33 cellular contexts compared by ENCODE assay signal in genomic region chr14:23629204-23629603, GRCh38. TPM values are rescaled to one million over a fixed set of nuclear protein-coding genes. Genes with fewer than 3 reads are reported as not detected.
"Had no signal": no experiment of that assay in that cellular context is flagged by ENCODE, and none has a peak within 500 bp of the region (broad histone marks: within the 10 kb centered on the region; RNA-seq: fewer than 3 reads in every experiment).

No MANE protein-coding gene starts in this region.

- H3K79me2 ChIP-seq: parathyroid adenoma had no signal

- H3K27me3 ChIP-seq: neural progenitor cell, ovary, spleen, suprapubic skin, testis, tibial artery, transverse colon, upper lobe of left lung, vagina had no signal

- H3K4me3 ChIP-seq: neural progenitor cell, ovary, psoas muscle, skin epidermis, smooth muscle cell, spleen, suprapubic skin, testis, tibial artery, transverse colon, upper lobe of left lung, vagina had no signal

- H3K4me1 ChIP-seq: neural progenitor cell, psoas muscle had no signal

- ATAC-seq: naive thymus-derived CD4-positive, alpha-beta T cell; natural killer cell; psoas muscle; right cardiac atrium; sciatic nerve; stimulated activated memory B cell treated with anti-CD40 and anti-IgM and Interleukin-4, amounts not matched to agents 10 μg/mL and 1 μg/mL and 100 μg/mL, for 72 hours; stimulated activated naive CD8-positive, alpha-beta T cell treated with anti-CD3 and anti-CD28 coated beads, Interleukin-15, amount 100 ng/mL, for 72 hours; stimulated activated naive CD8-positive, alpha-beta T cell treated with anti-CD3 and anti-CD28 coated beads, Interleukin-15, Interleukin-2, amounts not matched to agents 100 U/mL and 50 U/mL, for 24 hours had no signal

- DNase-seq: naive thymus-derived CD4-positive, alpha-beta T cell; natural killer cell; occipital lobe; ovary; posterior cingulate gyrus; psoas muscle; right cardiac atrium; spleen; stimulated activated CD4-positive, alpha-beta T cell treated with anti-CD3 and anti-CD28 coated beads, Interleukin-12 subunit alpha, Interleukin-12 subunit beta, amount 100 ng/mL, for 4 hours; stimulated activated CD4-positive, alpha-beta T cell treated with anti-CD3 and anti-CD28 coated beads, Interleukin-1b, Interleukin-23, amount 100 ng/mL, for 48 hours; stimulated activated CD4-positive, alpha-beta T cell treated with anti-CD3 and anti-CD28 coated beads, Interleukin-4, amount 100 ng/mL, for 1 hour; stimulated activated CD4-positive, alpha-beta T cell treated with anti-CD3 and anti-CD28 coated beads, Interleukin-4, amount 100 ng/mL, for 4 hours; stimulated activated CD8-positive, alpha-beta memory T cell treated with anti-CD3 and anti-CD28 coated beads, Interleukin-4, amount 100 ng/mL, for 48 hours; stimulated activated naive CD4-positive, alpha-beta T cell; stimulated activated naive CD8-positive, alpha-beta T cell treated with anti-CD3 and anti-CD28 coated beads, Interleukin-15, amount 100 ng/mL, for 72 hours; stimulated activated naive CD8-positive, alpha-beta T cell treated with anti-CD3 and anti-CD28 coated beads, Interleukin-15, Interleukin-2, amounts not matched to agents 100 U/mL and 50 U/mL, for 24 hours; substantia nigra; testis; tibial artery; transverse colon; upper lobe of left lung had no signal

- H3K4me2 ChIP-seq: neural progenitor cell, smooth muscle cell had no signal

- H3K36me3 ChIP-seq: neural progenitor cell, ovary, spleen, suprapubic skin, tibial artery, transverse colon, upper lobe of left lung, vagina had no signal

- FAIRE-seq: urothelium cell line had no signal

- H3K27ac ChIP-seq: neural progenitor cell, ovary, psoas muscle, skin epidermis, spleen, suprapubic skin, testis, tibial artery, transverse colon, upper lobe of left lung, vagina had no signal

- H2AFZ ChIP-seq: neural progenitor cell had no signal

- H3K9me3 ChIP-seq: ovary, psoas muscle, suprapubic skin, testis, tibial artery, vagina had no signal

- H3K9ac ChIP-seq: neural progenitor cell, parathyroid adenoma had no signal

RNA-seq across cellular contexts. Expression of gene DHRS2, which starts 7.0 kb away (rescaled TPM):
- total RNA-seq: right cardiac atrium, sciatic nerve, transverse colon had no signal
- polyA plus RNA-seq: right cardiac atrium had no signal

RNA-seq across cellular contexts. Expression of gene JPH4, which starts 50.6 kb away (rescaled TPM):
- total RNA-seq: osteoblast, progenitor cell of endocrine pancreas, renal cortical epithelial cell had no signal
- polyA plus RNA-seq: smooth muscle cell had no signal
